In the genomic region with DNA sequence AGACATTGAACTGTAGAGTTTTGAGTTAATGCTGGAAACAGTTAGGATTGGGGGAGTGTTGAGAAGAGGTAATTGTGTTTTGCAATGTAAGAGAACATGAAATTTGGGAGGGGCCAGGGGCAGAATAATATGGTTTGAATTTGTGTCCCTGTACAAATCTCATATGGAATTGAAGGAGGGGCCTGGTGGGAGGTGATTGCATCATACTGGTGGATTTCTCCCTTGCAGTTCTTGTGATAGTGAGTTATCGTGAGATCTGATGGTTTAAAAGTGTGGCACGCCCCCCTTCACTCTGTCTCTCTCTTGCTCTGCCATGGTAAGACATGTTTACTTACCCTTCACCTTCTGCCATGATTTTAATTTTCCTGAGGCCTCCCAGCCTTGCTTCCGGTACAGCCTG, we compare ENCODE assay signal across 20 cellular contexts.
DNase-seq lines count a peak whose midpoint lies in the region; ATAC-seq and TF ChIP-seq lines count a peak whose summit lies in the region.
"Had no signal": no experiment of that assay in that cellular context is flagged by ENCODE, and none has a peak within 500 bp of the region (broad histone marks: within the 10 kb centered on the region; RNA-seq: fewer than 3 reads in every experiment).

No MANE protein-coding gene starts in this region.

- CTCF ChIA-PET in OCI-LY7 (lab: Charles Lee; ENCODE audit: unreplicated experiment) = no interaction called here

- peak overlapping the region in 2 of 3 experiments; percentile 3 to 30; a peak in 1 of 7 replicates for H3K27ac Mint-ChIP-seq in H9
- H3K27ac Mint-ChIP-seq in endothelial cell (ENCODE audit: unreplicated experiment) = peak overlapping the region; percentile 27
- H3K27ac Mint-ChIP-seq: B cell; CD4-positive, CD25-positive, alpha-beta regulatory T cell; CD8-positive, alpha-beta memory T cell; HFFc6; IgD-negative memory B cell had no signal

- H3K9me3 Mint-ChIP-seq in H9 (no peaks in the 10 kb centered on the region), endothelial cell (ENCODE audit: unreplicated experiment) (no peaks in the 10 kb centered on the region)

- H4K91ac ChIP-seq in H9 (ENCODE audit: insufficient read length, low read depth, low read length) (no peak overlapping the region), neuronal stem cell (ENCODE audit: low read depth, low read length, poor library complexity) (no peak overlapping the region)

- WGBS in H9 (ENCODE audit: extremely low coverage, insufficient read length, low lambda C conversion rate) = no CpG with 5 or more reads among the region's 3 CpGs
- no CpG with 5 or more reads among the region's 3 CpGs for WGBS in neuronal stem cell (ENCODE audit: extremely low coverage in 2 of 2, insufficient read length in 2 of 2, insufficient replicate concordance in 1 of 2), 2 donors

- H2BK5ac ChIP-seq in H9 (ENCODE audit: insufficient read length, low read length) (no peak overlapping the region), neuronal stem cell (ENCODE audit: low read length) (no peak overlapping the region)

- ATAC-seq in GM21717 (IDR thresholded peaks at IDR 0.05; ENCODE audit: unreplicated experiment) (no peak), HG03565 (IDR thresholded peaks at IDR 0.05; ENCODE audit: unreplicated experiment) (no peak)
- ATAC-seq: GM12878, HCT116 had no signal

- H2AFZ ChIP-seq in H9 (ENCODE audit: low read length) = no peak overlapping the region
- 0 out of 2 replicates have a peak overlapping the region, but pooled peaks have one; percentile 12 for H2AFZ ChIP-seq in OCI-LY7 (ENCODE audit: low read length)
- H2AFZ ChIP-seq in neuronal stem cell (ENCODE audit: low read length) = peak overlapping the region; percentile 6
- H2AFZ ChIP-seq: GM23248 had no signal

- no peak overlapping the region for H4K8ac ChIP-seq in H9 (replicated peaks; ENCODE audit: insufficient read length, low read depth, low read length)
- no peak overlapping the region for H4K8ac ChIP-seq in neuronal stem cell (ENCODE audit: low read depth, low read length)

- H2BK12ac ChIP-seq in H9 (ENCODE audit: insufficient read length, low read depth, low read length) = no peak overlapping the region
- H2BK12ac ChIP-seq in neuronal stem cell (ENCODE audit: low read length) = no peak overlapping the region

- H3K4ac ChIP-seq in H9 (ENCODE audit: low read depth, low read length) (no peak overlapping the region), neuronal stem cell (ENCODE audit: low read length) (no peak overlapping the region)

- no peak overlapping the region for H2BK15ac ChIP-seq in H9 (ENCODE audit: low read depth, low read length)
- no peak overlapping the region for H2BK15ac ChIP-seq in neuronal stem cell (ENCODE audit: low read length)

- no peak overlapping the region for H4K5ac ChIP-seq in H9 (ENCODE audit: insufficient read length, low read depth, low read length)

- no peaks in the 10 kb centered on the region for H3K23me2 ChIP-seq in H9 (ENCODE audit: insufficient read length, low read depth, low read length, poor library complexity, severe bottlenecking)

- H3K18ac ChIP-seq in H9 (ENCODE audit: insufficient read length, low read depth, low read length) (no peak overlapping the region), neuronal stem cell (ENCODE audit: low read length) (no peak overlapping the region)

- H3K79me1 ChIP-seq in H9 (ENCODE audit: insufficient read depth, low read depth, low read length, poor library complexity, severe bottlenecking) (no peaks in the 10 kb centered on the region), neuronal stem cell (ENCODE audit: low read depth, low read length) (no peaks in the 10 kb centered on the region)

- H3K4me2 ChIP-seq in H9 (ENCODE audit: insufficient read depth, insufficient read length, low read length) = no peak overlapping the region
- H3K4me2 ChIP-seq in OCI-LY7 (ENCODE audit: low read length) = no peak overlapping the region
- no peak overlapping the region for H3K4me2 ChIP-seq in neuronal stem cell (ENCODE audit: insufficient read depth, low read length, poor library complexity, severe bottlenecking)
- H3K4me2 ChIP-seq: BLaER1 treated with 17β-estradiol and CSF1 and Interleukin-3, amounts not matched to agents 10 nM and 100 nM had no signal

- BruUV-seq in OCI-LY7 (replicated peaks; lab: Mats Ljungman, UMichigan) = no TSS peak

- H3K23ac ChIP-seq in H9 (ENCODE audit: insufficient read length, low read depth, low read length) = no peak overlapping the region
- H3K23ac ChIP-seq in neuronal stem cell (ENCODE audit: low read depth, low read length, poor library complexity) = no peak overlapping the region

- peaks cover 0 to 8% (median 0%) of the 10 kb centered on the region in 3 experiments; a peak in 3 of 7 replicates for H3K36me3 Mint-ChIP-seq in H9 (ENCODE audit: insufficient read depth in 1 of 3, low read depth in 3 of 3)
- H3K36me3 Mint-ChIP-seq in endothelial cell (ENCODE audit: low read depth, unreplicated experiment) = no peaks in the 10 kb centered on the region
- H3K36me3 Mint-ChIP-seq: CD4-positive, CD25-positive, alpha-beta regulatory T cell; CD8-positive, alpha-beta memory T cell; IgD-negative memory B cell had no signal

- intact Hi-C loops in OCI-LY7 (cut with micrococcal nuclease; ENCODE audit: unreplicated experiment) = no loop called here

- H3K4me3 ChIP-seq in OCI-LY7 (ENCODE audit: low read depth, low read length, poor library complexity, severe bottlenecking) (no peak overlapping the region), neuronal stem cell (ENCODE audit: low read length in 2 of 2) (no peak overlapping the region)
- H3K4me3 ChIP-seq: BLaER1 treated with 17β-estradiol and CSF1 and Interleukin-3, amounts not matched to agents 10 nM and 100 nM; GM12878; GM23248 had no signal

- H3K4me1 ChIP-seq in H9 (ENCODE audit: insufficient read depth, low read length) (no peaks in the 10 kb centered on the region; the same call in 1 of the 2 replicates), OCI-LY7 (ENCODE audit: insufficient read depth, low read length, poor library complexity, severe bottlenecking) (peaks cover 4% of the 10 kb centered on the region), neuronal stem cell (ENCODE audit: control insufficient read depth in 2 of 2, insufficient read depth in 1 of 2, low read depth in 1 of 2, low read length in 2 of 2) (no peaks in the 10 kb centered on the region)

- H3K14ac ChIP-seq in H9 (ENCODE audit: insufficient read depth, low read length) (no peak overlapping the region), neuronal stem cell (ENCODE audit: low read length) (no peak overlapping the region)

- H3K4me3 Mint-ChIP-seq in H9 = no peak overlapping the region
- H3K4me3 Mint-ChIP-seq in endothelial cell (ENCODE audit: unreplicated experiment) = no peak overlapping the region
- H3K4me3 Mint-ChIP-seq: B cell; CD4-positive, CD25-positive, alpha-beta regulatory T cell; CD8-positive, alpha-beta memory T cell; HFFc6; IgD-negative memory B cell had no signal

- H2BK120ac ChIP-seq in H9 (ENCODE audit: low read depth, low read length, poor library complexity, severe bottlenecking) = no peak overlapping the region
- H2BK120ac ChIP-seq in neuronal stem cell (ENCODE audit: low read depth, low read length) = no peak overlapping the region

- H2AK5ac ChIP-seq in H9 (ENCODE audit: insufficient read length, low read length) (no peak overlapping the region), neuronal stem cell (ENCODE audit: low read depth, low read length) (no peak overlapping the region)

- no peaks in the 10 kb centered on the region for H3K9me2 ChIP-seq in OCI-LY7 (ENCODE audit: insufficient read depth, low read length)

- H3K36me3 ChIP-seq in OCI-LY7 (ENCODE audit: insufficient read depth, low read length) (no peaks in the 10 kb centered on the region), neuronal stem cell (replicated peaks in 1 of 2; ENCODE audit: control insufficient read depth in 2 of 2, insufficient read depth in 2 of 2, low read length in 2 of 2) (no peaks in the 10 kb centered on the region)
- H3K36me3 ChIP-seq: BLaER1 treated with 17β-estradiol and CSF1 and Interleukin-3, amounts not matched to agents 10 nM and 100 nM had no signal

- no peak overlapping the region for H3K56ac ChIP-seq in H9 (ENCODE audit: insufficient read length, low read depth, low read length)

- H3T11ph ChIP-seq in H9 (ENCODE audit: low read length) = no peak overlapping the region

- H3K9ac ChIP-seq in H9 (ENCODE audit: extremely low read depth, insufficient read length, low read length) = no peak overlapping the region
- H3K9ac ChIP-seq in neuronal stem cell (ENCODE audit: low read depth, low read length, poor library complexity) = no peak overlapping the region
- H3K9ac ChIP-seq: BLaER1 treated with 17β-estradiol and CSF1 and Interleukin-3, amounts not matched to agents 10 nM and 100 nM; GM23248 had no signal

- H2BK20ac ChIP-seq in H9 (ENCODE audit: low read depth, low read length, poor library complexity, severe bottlenecking) = no peak overlapping the region

- H3K27me3 Mint-ChIP-seq in H9 (ENCODE audit: low read depth) = no peaks in the 10 kb centered on the region
- H3K27me3 Mint-ChIP-seq in endothelial cell (ENCODE audit: unreplicated experiment) = no peaks in the 10 kb centered on the region
- H3K27me3 Mint-ChIP-seq: B cell; CD4-positive, CD25-positive, alpha-beta regulatory T cell; CD8-positive, alpha-beta memory T cell; IgD-negative memory B cell had no signal

- H3K79me2 ChIP-seq in H9 (ENCODE audit: insufficient read depth, low read length) (no peaks in the 10 kb centered on the region; the same call in 1 of the 2 replicates), OCI-LY7 (ENCODE audit: insufficient read depth, low read depth, low read length) (no peaks in the 10 kb centered on the region)

- H3K9me3 ChIP-seq in H9 (ENCODE audit: control insufficient read depth, low read depth, low read length) = no peaks in the 10 kb centered on the region
- H3K9me3 ChIP-seq in OCI-LY7 (ENCODE audit: low read length) = no peaks in the 10 kb centered on the region
- H3K9me3 ChIP-seq in neuronal stem cell (replicated peaks in 1 of 2; ENCODE audit: control insufficient read depth in 2 of 2, insufficient read depth in 1 of 2, low read depth in 1 of 2, low read length in 2 of 2) = no peaks in the 10 kb centered on the region

- DNase-seq in H9 (no peak), OCI-LY7 (ENCODE audit: low spot score) (no peak), endothelial cell (ENCODE audit: low spot score) (no peak), neuronal stem cell (ENCODE audit: low spot score) (no peak)
- DNase-seq: CD4-positive, CD25-positive, alpha-beta regulatory T cell; CD8-positive, alpha-beta memory T cell; COR-L47; DMS 273 treated with DMSO at 0.1 percent for 48 hours; DMS53; DND-41; EL; GM23248; HFFc6 had no signal

- H3K4me1 Mint-ChIP-seq in H9 (peaks cover 4 to 5% of the 10 kb centered on the region in 2 experiments), endothelial cell (ENCODE audit: unreplicated experiment) (no peaks in the 10 kb centered on the region)
- H3K4me1 Mint-ChIP-seq: B cell; CD4-positive, CD25-positive, alpha-beta regulatory T cell; CD8-positive, alpha-beta memory T cell; IgD-negative memory B cell had no signal

- no peaks in the 10 kb centered on the region for H4K20me1 ChIP-seq in H9 (ENCODE audit: control insufficient read depth, insufficient read depth, insufficient read length)
- H4K20me1 ChIP-seq in OCI-LY7 (ENCODE audit: insufficient read depth, low read length) = no peaks in the 10 kb centered on the region
- H4K20me1 ChIP-seq: BLaER1 treated with 17β-estradiol and CSF1 and Interleukin-3, amounts not matched to agents 10 nM and 100 nM had no signal

- TF ChIP-seq CTCF in H9 (conservative IDR thresholded peaks at IDR 0.05) = no peak
- TF ChIP-seq CTCF in OCI-LY7 (conservative IDR thresholded peaks at IDR 0.05; ENCODE audit: low read length) = no peak
- TF ChIP-seq CTCF in endothelial cell (IDR thresholded peaks at IDR 0.05; ENCODE audit: unreplicated experiment) = no peak

- no peak overlapping the region for H3K27ac ChIP-seq in H9 (ENCODE audit: insufficient read length, low read depth, low read length)
- H3K27ac ChIP-seq in OCI-LY7 (ENCODE audit: low read depth, low read length, poor library complexity, severe bottlenecking) = no peak overlapping the region
- no peak overlapping the region for H3K27ac ChIP-seq in neuronal stem cell (replicated peaks; ENCODE audit: low read length)
- H3K27ac ChIP-seq: BLaER1 treated with 17β-estradiol and CSF1 and Interleukin-3, amounts not matched to agents 10 nM and 100 nM; GM23248 had no signal

- POLR2A ChIA-PET in OCI-LY7 (lab: Charles Lee) = interaction anchor here (0.7 kb wide), 1 partner anchor 392 kb away, joined by 3 read pairs; no protein-coding TSS in a partner anchor

- H3K27me3 ChIP-seq in H9 (ENCODE audit: insufficient read depth, low read length) (no peaks in the 10 kb centered on the region), neuronal stem cell (ENCODE audit: control insufficient read depth in 3 of 3, insufficient read depth in 3 of 3, low read depth in 1 of 3, low read length in 3 of 3) (no peaks in the 10 kb centered on the region)
- H3K27me3 ChIP-seq: BLaER1 treated with 17β-estradiol and CSF1 and Interleukin-3, amounts not matched to agents 10 nM and 100 nM had no signal
